Comparison of ENCODE assay signal across 8 cellular contexts in genomic region chr1:16896316-16897065, GRCh38. TPM values are rescaled to one million over a fixed set of nuclear protein-coding genes. Genes with fewer than 3 reads are reported as not detected.
DNase-seq lines count a peak whose midpoint lies in the region; ATAC-seq and TF ChIP-seq lines count a peak whose summit lies in the region.
"Not testable (repeated sequence)": the region's sequence is repeated elsewhere in the genome, so short reads cannot be mapped to it uniquely, and the experiment has no call there.

No MANE protein-coding gene starts in this region.

- not testable (repeated sequence) for H3F3A ChIP-seq in neural progenitor cell (ENCODE audit: low read depth)

- DNase-seq in DMS 273 treated with DMSO at 0.1 percent for 48 hours (lab: John Stamatoyannopoulos, UW): peak; percentile 100
- DNase-seq in NCI-H2171 treated with DMSO at 0.1 percent for 48 hours (lab: John Stamatoyannopoulos, UW): peak; percentile 94
- peak; percentile 99 for DNase-seq in T1000 (lab: John Stamatoyannopoulos, UW)
- peak; percentile 94 to 98 for DNase-seq in foreskin fibroblast
- peak; percentile 52 for DNase-seq in neural progenitor cell (ENCODE audit: low spot score)
- peak; percentile 74 for DNase-seq in stimulated activated naive CD4-positive, alpha-beta T cell treated with Interleukin-2 at 50 U/mL for 16 hours (lab: John Stamatoyannopoulos, UW)

- not testable (repeated sequence) for H3K9me3 Mint-ChIP-seq in activated naive CD8-positive, alpha-beta T cell (ENCODE audit: low read depth); neural progenitor cell

- H3K79me2 ChIP-seq in neural progenitor cell (ENCODE audit: low read depth): not testable (repeated sequence)

- peak overlapping the region in 1 of 2 donors; percentile 38 for H3K4me3 ChIP-seq in foreskin fibroblast (ENCODE audit: low read depth in 1 of 2, low read length in 2 of 2)
- H3K4me3 ChIP-seq in neural progenitor cell: peak overlapping the region; percentile 34

- H3K27ac ChIP-seq in neural progenitor cell: peak overlapping the region; percentile 81

- peak overlapping the region; percentile 65 for H3K4me2 ChIP-seq in neural progenitor cell

- ATAC-seq in HG02938 (IDR thresholded peaks at IDR 0.05; ENCODE audit: unreplicated experiment): peak; percentile 7

- H3K9me3 ChIP-seq in neural progenitor cell (ENCODE audit: low read depth): not testable (repeated sequence)

- peaks cover 37% of the 10 kb centered on the region for H3K4me1 Mint-ChIP-seq in activated naive CD8-positive, alpha-beta T cell (ENCODE audit: low read depth)
- H3K4me1 Mint-ChIP-seq in neural progenitor cell: peaks cover 30% of the 10 kb centered on the region

- H4K20me1 ChIP-seq in neural progenitor cell (ENCODE audit: low read depth): not testable (repeated sequence)

- H3K4me1 ChIP-seq in neural progenitor cell: not testable (repeated sequence)

- peak overlapping the region; percentile 100 for H3K27ac Mint-ChIP-seq in activated naive CD8-positive, alpha-beta T cell
- H3K27ac Mint-ChIP-seq in neural progenitor cell: peak overlapping the region; percentile 84

- H3K4me3 Mint-ChIP-seq in activated naive CD8-positive, alpha-beta T cell: peak overlapping the region; percentile 85
- peak overlapping the region; percentile 88 for H3K4me3 Mint-ChIP-seq in neural progenitor cell

- H3K27me3 Mint-ChIP-seq in activated naive CD8-positive, alpha-beta T cell: not testable (repeated sequence)
- H3K27me3 Mint-ChIP-seq in neural progenitor cell (ENCODE audit: insufficient read depth, low read depth): peaks cover 11% of the 10 kb centered on the region

- H3K9ac ChIP-seq in neural progenitor cell: not testable (repeated sequence)

- not testable (repeated sequence) for TF ChIP-seq CTCF in foreskin fibroblast (IDR thresholded peaks at IDR 0.05; ENCODE audit: low read depth, low read length); neural progenitor cell (IDR thresholded peaks at IDR 0.05)

- not testable (repeated sequence) for H2AFZ ChIP-seq in neural progenitor cell (replicated peaks)

- not testable (repeated sequence) for H3K27me3 ChIP-seq in neural progenitor cell

- H3K36me3 Mint-ChIP-seq in activated naive CD8-positive, alpha-beta T cell; neural progenitor cell: not testable (repeated sequence)

- H3K36me3 ChIP-seq in neural progenitor cell: not testable (repeated sequence)

RNA-seq across cellular contexts. Expression of gene RNU1-2, which starts 0.7 kb away (rescaled TPM):
- total RNA-seq in neural progenitor cell (ENCODE audit: low replicate concordance): under 0.01 TPM in 2 replicates

RNA-seq across cellular contexts. Expression of gene CROCC, which starts 25.2 kb away (rescaled TPM):
- 15.2 and 76.7 TPM in 2 replicates for total RNA-seq in neural progenitor cell (ENCODE audit: low replicate concordance)
